Comparison of ENCODE assay signal across 10 cellular contexts in genomic region chr12:24864796-24865125, GRCh38.
A peak's percentile ranks its signal among the peaks of the same experiment; 100 is the strongest.
DNase-seq lines count a peak whose midpoint lies in the region; ATAC-seq and TF ChIP-seq lines count a peak whose summit lies in the region.
"Had no signal": no experiment of that assay in that cellular context is flagged by ENCODE, and none has a peak within 500 bp of the region (broad histone marks: within the 10 kb centered on the region; RNA-seq: fewer than 3 reads in every experiment).

No MANE protein-coding gene starts in this region.

- H2AK9ac ChIP-seq in IMR-90 (replicated peaks; ENCODE audit: low read depth, low read length, poor library complexity) = no peak overlapping the region

- intact Hi-C loops in IMR-90 (cut with micrococcal nuclease) = no loop called here
- intact Hi-C loops in esophagus muscularis mucosa (cut with DNase I) = no loop called here
- intact Hi-C loops in heart right ventricle (cut with DNase I) = no loop called here

- no peak for TF ChIP-seq EP300 in esophagus muscularis mucosa (IDR thresholded peaks at IDR 0.05)

- CTCF ChIA-PET in AG04450 (lab: Charles Lee) (no interaction called here), IMR-90 (lab: Yijun Ruan, JAX) (no interaction called here)

- dilution Hi-C loops in IMR-90 (cut with HindIII; ENCODE audit: low sequenced_read_pairs, unreplicated experiment) = no loop called here

- H2AK5ac ChIP-seq in IMR-90 (ENCODE audit: low read depth, low read length) = peak overlapping the region; percentile 51; the same call in 1 of the 2 replicates

- peak overlapping the region; percentile 15; the same call in 1 of the 2 replicates for H2BK20ac ChIP-seq in IMR-90 (ENCODE audit: low read depth, low read length)

- TF ChIP-seq CTCF in AG04450 (IDR thresholded peaks at IDR 0.05; ENCODE audit: low read depth, low read length) = no peak
- no peak for TF ChIP-seq CTCF in IMR-90 (conservative IDR thresholded peaks at IDR 0.05; ENCODE audit: low read depth, low read length)
- TF ChIP-seq CTCF in esophagus muscularis mucosa (IDR thresholded peaks at IDR 0.05) = no peak
- no peak for TF ChIP-seq CTCF in heart right ventricle (IDR thresholded peaks at IDR 0.05)

- H3K23ac ChIP-seq in IMR-90 (ENCODE audit: low read depth, low read length) = peak overlapping the region; percentile 2; the same call in 1 of the 2 replicates

- peak overlapping the region; percentile 19 for H3K56ac ChIP-seq in IMR-90 (ENCODE audit: extremely low read depth, insufficient read depth, low read length)

- H3K27ac ChIP-seq in AG04450 (ENCODE audit: low read depth, low read length) (peak overlapping the region; percentile 49), IMR-90 (ENCODE audit: insufficient read depth, low read length) (peak overlapping the region; percentile 51), esophagus muscularis mucosa (replicated peaks in 1 of 4) (no peak overlapping the region), heart right ventricle (no peak overlapping the region)

- no peak for TF ChIP-seq RAD21 in IMR-90 (IDR thresholded peaks at IDR 0.05; ENCODE audit: low read length)

- no peak overlapping the region; the same call in 1 of the 2 replicates for H3K9ac ChIP-seq in IMR-90 (ENCODE audit: low read depth, low read length)

- no peaks in the 10 kb centered on the region for H3K27me3 ChIP-seq in AG04450 (ENCODE audit: control insufficient read depth, insufficient read depth, low read length)
- no peaks in the 10 kb centered on the region for H3K27me3 ChIP-seq in IMR-90 (ENCODE audit: control insufficient read depth, insufficient read depth, low read length)
- H3K27me3 ChIP-seq in esophagus muscularis mucosa = no peaks in the 10 kb centered on the region
- H3K27me3 ChIP-seq in heart right ventricle = no peaks in the 10 kb centered on the region

- H2BK120ac ChIP-seq in IMR-90 (ENCODE audit: low read depth, low read length) = peak overlapping the region; percentile 13

- H3K4me2 ChIP-seq in IMR-90 (ENCODE audit: low read depth, low read length) = no peak overlapping the region; the same call in 1 of the 2 replicates

- peak overlapping the region; percentile 59 for H3K4ac ChIP-seq in IMR-90 (ENCODE audit: low read depth, low read length)

- H3K18ac ChIP-seq in IMR-90 (ENCODE audit: low read depth, low read length) = peak overlapping the region; percentile 56; the same call in 1 of the 2 replicates

- H3K9me1 ChIP-seq in IMR-90 (ENCODE audit: insufficient read depth, low read length) = peaks cover 15% of the 10 kb centered on the region

- peak overlapping the region; percentile 64; the same call in 1 of the 2 replicates for H4K91ac ChIP-seq in IMR-90 (ENCODE audit: insufficient read depth, low read depth, low read length)

- peak overlapping the region; percentile 24; the same call in 1 of the 2 replicates for H4K5ac ChIP-seq in IMR-90 (ENCODE audit: low read depth, low read length)

- no peak overlapping the region for H3K4me3 ChIP-seq in AG04450 (ENCODE audit: low read depth, low read length)
- no peak overlapping the region for H3K4me3 ChIP-seq in IMR-90 (ENCODE audit: insufficient read depth, low read depth, low read length)
- no peak overlapping the region for H3K4me3 ChIP-seq in esophagus muscularis mucosa
- H3K4me3 ChIP-seq in heart right ventricle = no peak overlapping the region

- peak overlapping the region; percentile 53; the same call in 2 of the 3 replicates for H2BK15ac ChIP-seq in IMR-90 (ENCODE audit: low read depth, low read length)

- DNase-seq in AG04450 (ENCODE audit: low read depth, low spot score) = no peak
- DNase-seq in IMR-90 = peak; percentile 60
- peak; percentile 13 for DNase-seq in iPS-NIHi11 (ENCODE audit: low spot score)
- no peak for DNase-seq in esophagus muscularis mucosa (ENCODE audit: extremely low spot score)
- DNase-seq in heart right ventricle = no peak
- DNase-seq: NCI-H2171 treated with DMSO at 0.1 percent for 48 hours; stimulated activated naive B cell treated with anti-CD40 and anti-IgM and Interleukin-4, amounts not matched to agents 10 μg/mL and 1 μg/mL and 100 μg/mL, for 72 hours had no signal

- in situ Hi-C loops in IMR-90 (cut with MboI; ENCODE audit: low sequenced_read_pairs) = no loop called here

- H4K8ac ChIP-seq in IMR-90 (ENCODE audit: low read depth in 2 of 2, low read length in 2 of 2) = peak overlapping the region; percentile 28 to 70; a peak in 3 of 4 replicates

- H3K4me1 ChIP-seq in IMR-90 (ENCODE audit: control insufficient read depth, insufficient read depth, low read length) = peaks cover 10% of the 10 kb centered on the region
- no peaks in the 10 kb centered on the region for H3K4me1 ChIP-seq in esophagus muscularis mucosa
- H3K4me1 ChIP-seq in heart right ventricle = peaks cover 0 to 9% (median 0%) of the 10 kb centered on the region in 9 donors

- H4K20me1 ChIP-seq in IMR-90 (ENCODE audit: insufficient read depth, low read length) = peaks cover 14% of the 10 kb centered on the region; the same call in 1 of the 2 replicates

- no peak overlapping the region for H2AFZ ChIP-seq in IMR-90 (replicated peaks; ENCODE audit: low read length, poor library complexity)

- peak overlapping the region; percentile 89 for H2BK5ac ChIP-seq in IMR-90 (ENCODE audit: low read depth, low read length, poor library complexity, severe bottlenecking)

- peaks cover 19% of the 10 kb centered on the region for H3K36me3 ChIP-seq in IMR-90 (ENCODE audit: control insufficient read depth, insufficient read depth, low read length)
- H3K36me3 ChIP-seq in esophagus muscularis mucosa = no peaks in the 10 kb centered on the region
- peaks cover 0 to 16% (median 0%) of the 10 kb centered on the region in 9 donors for H3K36me3 ChIP-seq in heart right ventricle

- ATAC-seq in GM21529 (IDR thresholded peaks at IDR 0.05; ENCODE audit: unreplicated experiment) = peak; percentile 68
- peak; percentile 9 for ATAC-seq in IMR-90 (ENCODE audit: low read depth)
- no peak for ATAC-seq in HG03045 (IDR thresholded peaks at IDR 0.05; ENCODE audit: unreplicated experiment)
- no peak for ATAC-seq in heart right ventricle
- no peak for ATAC-seq in HG02763 (IDR thresholded peaks at IDR 0.05; ENCODE audit: unreplicated experiment)
- ATAC-seq: stimulated activated naive B cell treated with anti-CD40 and anti-IgM and Interleukin-4, amounts not matched to agents 10 μg/mL and 1 μg/mL and 100 μg/mL, for 72 hours had no signal

- H3K9me3 ChIP-seq in AG04450 (ENCODE audit: control insufficient read depth, insufficient read depth, low read length) = peaks cover 10% of the 10 kb centered on the region; the same call in 1 of the 2 replicates
- no peaks in the 10 kb centered on the region for H3K9me3 ChIP-seq in IMR-90 (ENCODE audit: control insufficient read depth, insufficient read depth, low read length)
- no peaks in the 10 kb centered on the region for H3K9me3 ChIP-seq in esophagus muscularis mucosa
- peaks cover 0 to 4% (median 0%) of the 10 kb centered on the region in 11 donors for H3K9me3 ChIP-seq in heart right ventricle

- no TSS peak for BruUV-seq in IMR-90 (replicated peaks; lab: Mats Ljungman, UMichigan)

- TF ChIP-seq POLR2A in IMR-90 (IDR thresholded peaks at IDR 0.05; ENCODE audit: low read depth, low read length) (no peak), esophagus muscularis mucosa (IDR thresholded peaks at IDR 0.05; ENCODE audit: low read depth) (no peak)

- peak overlapping the region; percentile 73; the same call in 1 of the 2 replicates for H3K14ac ChIP-seq in IMR-90 (replicated peaks; ENCODE audit: low read depth, low read length)

- H3K79me1 ChIP-seq in IMR-90 (ENCODE audit: low read depth in 1 of 2, low read length in 2 of 2) = peaks cover 32 to 63% of the 10 kb centered on the region in 2 experiments

- POLR2A ChIA-PET in AG04450 (lab: Yijun Ruan, JAX) (no interaction called here), IMR-90 (lab: Charles Lee; ENCODE audit: unreplicated experiment) (no interaction called here)

TF ChIP-seq in IMR-90, 13 proteins besides CTCF, POLR2A, EP300 and RAD21:
- TF ChIP-seq CEBPB (IDR thresholded peaks at IDR 0.05; ENCODE audit: low read depth, low read length) (no peak), MAFK (IDR thresholded peaks at IDR 0.05; ENCODE audit: low read depth, low read length) (no peak)

Comparison
In these comparisons a context has a peak if more than half of its experiments do, and no peak if none do; other contexts are left out.
1. DNase-seq: peak in IMR-90 (single experiment) and iPS-NIHi11 (single experiment); none in AG04450 (single experiment), esophagus muscularis mucosa (single experiment) and heart right ventricle (0 of 2).
2. H3K27ac ChIP-seq: peak in AG04450 (single experiment) and IMR-90 (single experiment); none in esophagus muscularis mucosa (0 of 4) and heart right ventricle (0 of 10).
3. ATAC-seq: peak in GM21529 (single experiment) and IMR-90 (single experiment); none in HG03045 (single experiment), heart right ventricle (0 of 8) and HG02763 (single experiment).